ENCODE assay signal across 8 cellular contexts in genomic region chr3:49719214-49719884, GRCh38. TPM values are rescaled to one million over a fixed set of nuclear protein-coding genes. Genes with fewer than 3 reads are reported as not detected.
A peak's percentile ranks its signal among the peaks of the same experiment; 100 is the strongest.
DNase-seq lines count a peak whose midpoint lies in the region; ATAC-seq and TF ChIP-seq lines count a peak whose summit lies in the region.

Gene AMIGO3, minus strand, starts transcription at chr3:49719684. Its CDS starts 219 bp downstream, at chr3:49719465.

- peaks cover 2% of the 10 kb centered on the region for H3K36me3 Mint-ChIP-seq in activated CD8-positive, alpha-beta memory T cell treated with anti-CD3 and anti-CD28 coated beads, Interleukin-2, amount 10 ng/mL, durations not matched to agents 7 days and 5 days
- H3K36me3 Mint-ChIP-seq in endodermal cell (ENCODE audit: low read depth): peaks cover 31% of the 10 kb centered on the region

- no peaks in the 10 kb centered on the region for H3K9me3 Mint-ChIP-seq in activated CD8-positive, alpha-beta memory T cell treated with anti-CD3 and anti-CD28 coated beads, Interleukin-2, amount 10 ng/mL, durations not matched to agents 7 days and 5 days (ENCODE audit: low read depth)
- H3K9me3 Mint-ChIP-seq in endodermal cell: no peaks in the 10 kb centered on the region

- peaks cover 18% of the 10 kb centered on the region for H3K79me1 ChIP-seq in mesenchymal stem cell (replicated peaks; ENCODE audit: low read length, poor library complexity, severe bottlenecking)

- peaks cover 7% of the 10 kb centered on the region for H3K4me1 ChIP-seq in endodermal cell (ENCODE audit: control insufficient read depth, insufficient read depth, low read length)
- H3K4me1 ChIP-seq in mesenchymal stem cell (ENCODE audit: control insufficient read depth, insufficient read depth, low read depth, low read length): peaks cover 29% of the 10 kb centered on the region

- H3K23ac ChIP-seq in mesenchymal stem cell (ENCODE audit: low read length in 2 of 2): peak within 1 kb of the TSS in 1 of 2 experiments; percentile 6

- CTCF ChIA-PET in activated CD8-positive, alpha-beta memory T cell treated with anti-CD3 and anti-CD28 coated beads, Interleukin-2, amount 10 ng/mL, durations not matched to agents 7 days and 5 days (lab: Charles Lee): interaction anchor here (0.8 to 2.6 kb wide), 14 partner anchors 7 to 179 kb away, joined by 3 to 24 read pairs (median 4); partner anchors contain the start of gene IP6K1

- TF ChIP-seq CTCF in AG09319 (IDR thresholded peaks at IDR 0.05; ENCODE audit: low read depth, low read length) (peak; percentile 47), endodermal cell (conservative IDR thresholded peaks at IDR 0.05) (peak; percentile 81)

- DNase-seq in AG09319 (ENCODE audit: extremely low read depth, low read depth) (peak; percentile 71), NCI-H774 (lab: John Stamatoyannopoulos, UW) (peak; percentile 75), endodermal cell (peak; percentile 98), mesenchymal stem cell (peak; percentile 95)
- DNase-seq in activated CD8-positive, alpha-beta memory T cell treated with anti-CD3 and anti-CD28 coated beads, Interleukin-2, amount 10 ng/mL, durations not matched to agents 7 days and 5 days: peak; percentile 95
- DNase-seq in stimulated activated CD8-positive, alpha-beta memory T cell treated with anti-CD3 and anti-CD28 coated beads, Interleukin-12 subunit alpha, Interleukin-12 subunit beta, amount 100 ng/mL, for 1 hour (ENCODE audit: low read depth): peak; percentile 83

- peak within 1 kb of the TSS; percentile 66 for H4K91ac ChIP-seq in mesenchymal stem cell (ENCODE audit: low read length)

- H3K9ac ChIP-seq in endodermal cell (ENCODE audit: extremely low read depth, low read length, poor library complexity, severe bottlenecking) (peak within 1 kb of the TSS; percentile 34), mesenchymal stem cell (ENCODE audit: low read length) (peak within 1 kb of the TSS; percentile 72)

- no peak within 1 kb of the TSS for H2BK5ac ChIP-seq in mesenchymal stem cell (ENCODE audit: low read depth, low read length, poor library complexity, severe bottlenecking)

- H3K18ac ChIP-seq in mesenchymal stem cell (ENCODE audit: low read depth in 1 of 2, low read length in 2 of 2): peak within 1 kb of the TSS; percentile 52 to 88

- H2BK12ac ChIP-seq in mesenchymal stem cell (ENCODE audit: low read length in 2 of 2): no peak within 1 kb of the TSS

- no peak within 1 kb of the TSS for H2BK120ac ChIP-seq in mesenchymal stem cell (ENCODE audit: low read depth, low read length)

- peaks cover 25% of the 10 kb centered on the region for H3K36me3 ChIP-seq in endodermal cell (ENCODE audit: control insufficient read depth, insufficient read depth, low read length)
- peaks cover 33 to 70% of the 10 kb centered on the region in 2 experiments for H3K36me3 ChIP-seq in mesenchymal stem cell (ENCODE audit: control insufficient read depth in 1 of 2, insufficient read depth in 2 of 2, low read depth in 1 of 2, low read length in 2 of 2)

- peak; percentile 41 for ATAC-seq in GM19035 (IDR thresholded peaks at IDR 0.05; ENCODE audit: unreplicated experiment)
- ATAC-seq in HG03342 (IDR thresholded peaks at IDR 0.05; ENCODE audit: unreplicated experiment): peak; percentile 50
- ATAC-seq in activated CD8-positive, alpha-beta memory T cell treated with anti-CD3 and anti-CD28 coated beads, Interleukin-2, amount 10 ng/mL, durations not matched to agents 7 days and 5 days: peak; percentile 74

- H3K9me3 ChIP-seq in endodermal cell (ENCODE audit: control insufficient read depth, low read length) (no peaks in the 10 kb centered on the region), mesenchymal stem cell (ENCODE audit: control insufficient read depth, low read length) (no peaks in the 10 kb centered on the region)

- peaks cover 23% of the 10 kb centered on the region for H3K4me1 Mint-ChIP-seq in activated CD8-positive, alpha-beta memory T cell treated with anti-CD3 and anti-CD28 coated beads, Interleukin-2, amount 10 ng/mL, durations not matched to agents 7 days and 5 days
- peaks cover 10% of the 10 kb centered on the region for H3K4me1 Mint-ChIP-seq in endodermal cell

- H3K27me3 ChIP-seq in endodermal cell (ENCODE audit: control insufficient read depth, insufficient read depth, low read length, poor library complexity, severe bottlenecking): no peaks in the 10 kb centered on the region
- no peaks in the 10 kb centered on the region for H3K27me3 ChIP-seq in mesenchymal stem cell (ENCODE audit: control insufficient read depth in 1 of 2, insufficient read depth in 1 of 2, low read length in 2 of 2)

- H4K8ac ChIP-seq in mesenchymal stem cell (ENCODE audit: low read length): peak within 1 kb of the TSS; percentile 62

- H2AFZ ChIP-seq in mesenchymal stem cell (ENCODE audit: low read depth, low read length): peak within 1 kb of the TSS; percentile 56

- peak within 1 kb of the TSS; percentile 76 for H3K27ac Mint-ChIP-seq in activated CD8-positive, alpha-beta memory T cell treated with anti-CD3 and anti-CD28 coated beads, Interleukin-2, amount 10 ng/mL, durations not matched to agents 7 days and 5 days
- H3K27ac Mint-ChIP-seq in endodermal cell: peak within 1 kb of the TSS; percentile 92

- WGBS in endodermal cell (ENCODE audit: insufficient coverage in 1 of 2, insufficient read length in 1 of 2), 2 experiments: 7 to 9% methylated on average over 32 to 50 of the region's 50 CpGs
- WGBS in mesenchymal stem cell: 2% methylated on average over 49 of the region's 50 CpGs

- H3K14ac ChIP-seq in mesenchymal stem cell (ENCODE audit: low read length in 2 of 2): peak within 1 kb of the TSS in 1 of 2 experiments; percentile 50

- peak within 1 kb of the TSS; percentile 78 for H3K4me3 ChIP-seq in endodermal cell (ENCODE audit: low read length)
- peak within 1 kb of the TSS; percentile 54 to 81 for H3K4me3 ChIP-seq in mesenchymal stem cell (ENCODE audit: insufficient read depth in 1 of 2, low read depth in 1 of 2, low read length in 2 of 2)

- H3K4ac ChIP-seq in mesenchymal stem cell (ENCODE audit: low read depth in 1 of 2, low read length in 2 of 2): peak within 1 kb of the TSS; percentile 41 to 69

- H2BK15ac ChIP-seq in mesenchymal stem cell (ENCODE audit: low read depth, poor library complexity, severe bottlenecking): no peak within 1 kb of the TSS

- no peaks in the 10 kb centered on the region for H3K27me3 Mint-ChIP-seq in activated CD8-positive, alpha-beta memory T cell treated with anti-CD3 and anti-CD28 coated beads, Interleukin-2, amount 10 ng/mL, durations not matched to agents 7 days and 5 days
- peaks cover 4% of the 10 kb centered on the region for H3K27me3 Mint-ChIP-seq in endodermal cell (ENCODE audit: insufficient read depth)

- H3K27ac ChIP-seq in endodermal cell (ENCODE audit: low read depth, low read length) (peak within 1 kb of the TSS; percentile 61), mesenchymal stem cell (ENCODE audit: low read length, poor library complexity, severe bottlenecking) (no peak within 1 kb of the TSS)

- peak within 1 kb of the TSS; percentile 77 for H3K4me3 Mint-ChIP-seq in activated CD8-positive, alpha-beta memory T cell treated with anti-CD3 and anti-CD28 coated beads, Interleukin-2, amount 10 ng/mL, durations not matched to agents 7 days and 5 days
- peak within 1 kb of the TSS; percentile 69 for H3K4me3 Mint-ChIP-seq in endodermal cell

- H3K4me2 ChIP-seq in mesenchymal stem cell (ENCODE audit: low read length, poor library complexity, severe bottlenecking): peak within 1 kb of the TSS; percentile 87

- no peak within 1 kb of the TSS for H2AK5ac ChIP-seq in mesenchymal stem cell (ENCODE audit: low read length, severe bottlenecking)

RNA-seq across cellular contexts. Expression of gene AMIGO3, which starts in this region (rescaled TPM):
- 1 to 10 TPM in 1 of 2 experiments, under 1 TPM in 1; 0.19 to 1.2 TPM for total RNA-seq in activated CD8-positive, alpha-beta memory T cell treated with anti-CD3 and anti-CD28 coated beads, Interleukin-2, amount 10 ng/mL, durations not matched to agents 7 days and 5 days
- 1 to 10 TPM; 1.4 to 3.0 TPM for total RNA-seq in endodermal cell
- polyA plus RNA-seq in endodermal cell (2013, experiment 1 of 2): 1.5 TPM
- polyA plus RNA-seq in endodermal cell (2013, experiment 2 of 2): 1.7 TPM
- 1.2 TPM for polyA plus RNA-seq in mesenchymal stem cell (2013, experiment 1 of 2)
- polyA plus RNA-seq in mesenchymal stem cell (2013, experiment 2 of 2): 1.2 TPM
